ENCODE assay signal across 16 cellular contexts in genomic region chr12:58537278-58537677, GRCh38.
A peak's percentile ranks its signal among the peaks of the same experiment; 100 is the strongest.
DNase-seq lines count a peak whose midpoint lies in the region; ATAC-seq, FAIRE-seq and TF ChIP-seq lines count a peak whose summit lies in the region.
"Had no signal": no experiment of that assay in that cellular context is flagged by ENCODE, and none has a peak within 500 bp of the region (broad histone marks: within the 10 kb centered on the region; RNA-seq: fewer than 3 reads in every experiment).

No MANE protein-coding gene starts in this region.

- no peaks in the 10 kb centered on the region for H3K36me3 ChIP-seq in esophagus muscularis mucosa
- H3K36me3 ChIP-seq: BLaER1, ovary had no signal

- FAIRE-seq in HTR-8/SVneo (lab: Jason Lieb, UNC), result peak; percentile 72

- no peak for ATAC-seq in CD4-positive, alpha-beta T cell (ENCODE audit: poor library complexity)

- 70% methylated on average over 5 of the region's 5 CpGs for WGBS in esophagus muscularis mucosa

- no peak overlapping the region for H3K4me3 Mint-ChIP-seq in CD4-positive, alpha-beta T cell
- H3K4me3 Mint-ChIP-seq: activated CD4-positive, alpha-beta memory T cell treated with anti-CD3 and anti-CD28 coated beads for 36 hours; dendritic cell treated with granulocyte-macrophage colony-stimulating factor and Interleukin-4, amounts not matched to agents 40 ng/mL and 50 ng/mL, for 4 days had no signal

- CTCF ChIA-PET in CD4-positive, alpha-beta T cell (lab: Charles Lee), result interaction anchor here (1.1 kb wide), 1 partner anchor 9 kb away, joined by 3 read pairs; no protein-coding TSS in a partner anchor
- CTCF ChIA-PET in RWPE1 (lab: Yijun Ruan, JAX), result interaction anchor here (0.6 to 0.7 kb wide), 2 partner anchors 92 to 466 kb away, joined by 3 to 4 read pairs; no protein-coding TSS in a partner anchor

- H3K27ac Mint-ChIP-seq in CD4-positive, alpha-beta T cell, result no peak overlapping the region
- H3K27ac Mint-ChIP-seq: activated CD4-positive, alpha-beta memory T cell treated with anti-CD3 and anti-CD28 coated beads for 36 hours; dendritic cell treated with granulocyte-macrophage colony-stimulating factor and Interleukin-4, amounts not matched to agents 40 ng/mL and 50 ng/mL, for 4 days had no signal

- TF ChIP-seq CTCF in cardiac fibroblast (IDR thresholded peaks at IDR 0.05; ENCODE audit: low read depth, low read length) (no peak), esophagus muscularis mucosa (IDR thresholded peaks at IDR 0.05) (no peak), RWPE1 (conservative IDR thresholded peaks at IDR 0.05; ENCODE audit: low read depth) (no peak)
- TF ChIP-seq CTCF in CD4-positive, alpha-beta T cell (IDR thresholded peaks at IDR 0.05), result no peak

- POLR2A ChIA-PET in CD4-positive, alpha-beta T cell (lab: Charles Lee), result no interaction called here
- POLR2A ChIA-PET in RWPE1 (lab: Yijun Ruan, JAX; ENCODE audit: low non-redundant PET), result no interaction called here

- no peaks in the 10 kb centered on the region for H3K27me3 ChIP-seq in CD4-positive, alpha-beta T cell (ENCODE audit: control insufficient read depth, insufficient read depth, low read length)
- H3K27me3 ChIP-seq in esophagus muscularis mucosa, result no peaks in the 10 kb centered on the region
- H3K27me3 ChIP-seq: BLaER1, ovary had no signal

- no peaks in the 10 kb centered on the region for H3K9me3 ChIP-seq in CD4-positive, alpha-beta T cell (ENCODE audit: control insufficient read depth, low read length)
- no peaks in the 10 kb centered on the region for H3K9me3 ChIP-seq in esophagus muscularis mucosa
- H3K9me3 ChIP-seq: BLaER1, ovary had no signal

- no peaks in the 10 kb centered on the region for H3K4me1 Mint-ChIP-seq in CD4-positive, alpha-beta T cell (ENCODE audit: low read depth)

- H3K27ac ChIP-seq in CD4-positive, alpha-beta T cell (ENCODE audit: low read depth, low read length), result no peak overlapping the region
- peak overlapping the region in 1 of 4 donors; percentile 5 for H3K27ac ChIP-seq in esophagus muscularis mucosa (replicated peaks in 1 of 4)
- H3K27ac ChIP-seq in RWPE1, result no peak overlapping the region
- H3K27ac ChIP-seq: BLaER1, ovary had no signal

- TF ChIP-seq POLR2A in esophagus muscularis mucosa (IDR thresholded peaks at IDR 0.05; ENCODE audit: low read depth), result no peak

- H3K9me3 Mint-ChIP-seq in CD4-positive, alpha-beta T cell, result no peaks in the 10 kb centered on the region
- H3K9me3 Mint-ChIP-seq: activated CD4-positive, alpha-beta memory T cell treated with anti-CD3 and anti-CD28 coated beads for 36 hours; dendritic cell treated with granulocyte-macrophage colony-stimulating factor and Interleukin-4, amounts not matched to agents 40 ng/mL and 50 ng/mL, for 4 days had no signal

- H3K4me1 ChIP-seq in esophagus muscularis mucosa, result peaks cover 0 to 32% (median 22%) of the 10 kb centered on the region in 4 donors
- H3K4me1 ChIP-seq: BLaER1 had no signal

- H3K27me3 Mint-ChIP-seq in CD4-positive, alpha-beta T cell, result no peaks in the 10 kb centered on the region
- H3K27me3 Mint-ChIP-seq: activated CD4-positive, alpha-beta memory T cell treated with anti-CD3 and anti-CD28 coated beads for 36 hours had no signal

- TF ChIP-seq EP300 in esophagus muscularis mucosa (IDR thresholded peaks at IDR 0.05), result no peak

- DNase-seq in AG08396 (ENCODE audit: low spot score) (peak; percentile 27), HTR-8/SVneo (ENCODE audit: insufficient read length, low spot score) (no peak), cardiac fibroblast (ENCODE audit: low read depth in 2 of 2) (peak; percentile 56 to 87), kidney tubule cell (ENCODE audit: low spot score) (peak; percentile 9), esophagus muscularis mucosa (ENCODE audit: extremely low spot score) (no peak), RWPE1 (ENCODE audit: low spot score) (no peak), T-helper 2 cell (no peak)
- no peak for DNase-seq in CD4-positive, alpha-beta T cell
- DNase-seq: activated CD4-positive, alpha-beta memory T cell treated with anti-CD3 and anti-CD28 coated beads for 36 hours; activated gamma-delta T cell; head of caudate nucleus; KBM-7; NCI-H2107; ovary had no signal

- intact Hi-C loops in CD4-positive, alpha-beta T cell (cut with DNase I, micrococcal nuclease), result no loop called here
- intact Hi-C loops in esophagus muscularis mucosa (cut with DNase I), result loop anchor here (5.0 to 10.0 kb wide), 3 partner anchors 55 to 378 kb away; no protein-coding TSS in a partner anchor

- H3K4me3 ChIP-seq in cardiac fibroblast (replicated peaks in 1 of 2; ENCODE audit: low read depth in 2 of 2, low read length in 2 of 2) (no peak overlapping the region), esophagus muscularis mucosa (no peak overlapping the region)
- H3K4me3 ChIP-seq: BLaER1, ovary had no signal

- H3K36me3 Mint-ChIP-seq in CD4-positive, alpha-beta T cell (ENCODE audit: low read depth), result no peaks in the 10 kb centered on the region
- H3K36me3 Mint-ChIP-seq: activated CD4-positive, alpha-beta memory T cell treated with anti-CD3 and anti-CD28 coated beads for 36 hours had no signal

Comparison
In these comparisons a context has a peak if more than half of its experiments do, and no peak if none do; other contexts are left out.
1. DNase-seq: peak in AG08396 (single experiment), cardiac fibroblast (2 of 2) and kidney tubule cell (single experiment); none in HTR-8/SVneo (single experiment), CD4-positive, alpha-beta T cell (0 of 10), esophagus muscularis mucosa (single experiment), RWPE1 (single experiment) and T-helper 2 cell (0 of 5).